In the genomic region with DNA sequence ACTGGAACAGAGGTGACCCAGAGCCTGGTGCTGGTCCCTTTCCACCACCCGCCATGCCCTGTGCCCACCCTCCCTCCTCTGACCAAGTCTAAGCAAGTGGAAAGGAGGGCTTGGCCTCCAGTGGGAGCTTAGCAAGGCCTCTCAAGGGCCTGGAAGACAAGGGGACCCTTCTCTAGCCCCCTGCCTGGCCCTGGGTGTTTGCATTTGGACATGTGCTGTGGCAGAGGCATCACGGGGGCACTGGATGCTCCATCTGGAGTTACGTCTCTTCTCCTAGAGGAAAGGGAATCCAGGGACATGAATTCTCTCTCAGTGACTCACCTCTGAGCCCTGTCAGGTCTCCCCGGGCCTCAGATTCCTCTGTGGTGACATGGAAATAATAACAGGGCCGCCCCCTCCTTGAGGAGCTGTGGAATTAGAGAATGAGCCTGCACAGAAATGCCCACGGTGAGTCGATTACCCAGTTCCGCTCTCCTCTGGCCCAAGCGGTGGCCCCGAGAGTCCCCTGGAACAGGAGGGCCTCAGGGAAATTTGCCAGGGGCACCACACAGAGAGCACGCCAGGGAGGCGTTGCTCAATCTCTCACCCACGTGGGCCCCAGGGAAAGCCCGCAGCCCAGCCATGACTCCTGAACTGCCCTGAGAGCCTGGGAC, we compare ENCODE assay signal across 9 cellular contexts.
DNase-seq lines count a peak whose midpoint lies in the region; ATAC-seq, FAIRE-seq and TF ChIP-seq lines count a peak whose summit lies in the region.
"Had no signal": no experiment of that assay in that cellular context is flagged by ENCODE, and none has a peak within 500 bp of the region (broad histone marks: within the 10 kb centered on the region; RNA-seq: fewer than 3 reads in every experiment).

No MANE protein-coding gene starts in this region.

- no peaks in the 10 kb centered on the region for H3K36me3 Mint-ChIP-seq in osteocyte (ENCODE audit: unreplicated experiment)
- H3K36me3 Mint-ChIP-seq: brain had no signal

- no peak overlapping the region for H2AFZ ChIP-seq in fibroblast of lung (ENCODE audit: low read length)

- no peaks in the 10 kb centered on the region for H3K36me3 ChIP-seq in fibroblast of lung (ENCODE audit: control insufficient read depth, insufficient read depth, low read length)

- H3K27me3 ChIP-seq in fibroblast of lung (ENCODE audit: control insufficient read depth, insufficient read depth, low read length): no peaks in the 10 kb centered on the region

- no peaks in the 10 kb centered on the region for H3K79me2 ChIP-seq in fibroblast of lung (ENCODE audit: control insufficient read depth, insufficient read depth, low read length)

- FAIRE-seq in GM12891 (lab: Jason Lieb, UNC): no peak

- TF ChIP-seq CTCF in NB4 (IDR thresholded peaks at IDR 0.05; ENCODE audit: low read depth, low read length) (no peak), fibroblast of lung (conservative IDR thresholded peaks at IDR 0.05 in 1 of 2, IDR thresholded peaks at IDR 0.05 in 1 of 2; ENCODE audit: low read depth in 1 of 2, low read length in 2 of 2) (no peak), osteocyte (IDR thresholded peaks at IDR 0.05) (no peak)

- TF ChIP-seq POLR2A in NB4 (IDR thresholded peaks at IDR 0.05; ENCODE audit: extremely low read depth, insufficient read length) (no peak), GM12891 (IDR thresholded peaks at IDR 0.05; ENCODE audit: low read depth, low read length) (no peak)

- peaks cover 13% of the 10 kb centered on the region for H3K4me1 ChIP-seq in fibroblast of lung (ENCODE audit: control insufficient read depth, extremely low read depth, insufficient read depth, low read length)

- no peak overlapping the region for H3K4me3 ChIP-seq in NB4 (ENCODE audit: low read depth, low read length)
- H3K4me3 ChIP-seq in fibroblast of lung (replicated peaks in 1 of 4; ENCODE audit: control extremely low read depth in 1 of 4, insufficient read depth in 1 of 4, low read depth in 3 of 4, low read length in 4 of 4): no peak overlapping the region

- DNase-seq in Caki2 (ENCODE audit: low read depth): peak; percentile 91
- DNase-seq in NB4 (ENCODE audit: low read depth): peak; percentile 76
- peak; percentile 85 to 95 for DNase-seq in fibroblast of lung (ENCODE audit: low read depth in 2 of 2)
- DNase-seq in osteocyte (ENCODE audit: extremely low spot score, unreplicated experiment): peak; percentile 88
- DNase-seq in DMS79 treated with DMSO at 0.1 percent for 48 hours (lab: John Stamatoyannopoulos, UW): no peak
- no peak for DNase-seq in GM12891 (ENCODE audit: insufficient read length, low spot score)

- in situ Hi-C loops in Caki2 (cut with HindIII; ENCODE audit: low pct_unique_long_range_greater_than_20kb, low sequenced_read_pairs): no loop called here

- H3K4me3 Mint-ChIP-seq in osteocyte (ENCODE audit: unreplicated experiment): no peak overlapping the region

- no peaks in the 10 kb centered on the region for H3K27me3 Mint-ChIP-seq in osteocyte (ENCODE audit: unreplicated experiment)

- H3K9me3 ChIP-seq in fibroblast of lung (ENCODE audit: control insufficient read depth, insufficient read depth, low read depth, low read length): no peaks in the 10 kb centered on the region

- H3K27ac Mint-ChIP-seq in osteocyte (ENCODE audit: unreplicated experiment): peak overlapping the region; percentile 89

- H3K4me1 Mint-ChIP-seq in osteocyte (ENCODE audit: unreplicated experiment): peaks cover 54% of the 10 kb centered on the region

- ATAC-seq in HG02678 (IDR thresholded peaks at IDR 0.05; ENCODE audit: unreplicated experiment) (no peak), HG03354 (IDR thresholded peaks at IDR 0.05; ENCODE audit: poor library complexity, severe bottlenecking, unreplicated experiment) (no peak)

- no peaks in the 10 kb centered on the region for H4K20me1 ChIP-seq in fibroblast of lung (ENCODE audit: control insufficient read depth, extremely low read depth, insufficient read depth, low read length)

- H3K9ac ChIP-seq in fibroblast of lung (ENCODE audit: insufficient read depth, low read length): no peak overlapping the region

- peak overlapping the region; percentile 17 for H3K4me2 ChIP-seq in fibroblast of lung (ENCODE audit: extremely low read depth, insufficient read depth, low read length)

- no peaks in the 10 kb centered on the region for H3K9me3 Mint-ChIP-seq in osteocyte (ENCODE audit: unreplicated experiment)

- peak overlapping the region; percentile 66 for H3K27ac ChIP-seq in fibroblast of lung (ENCODE audit: insufficient read depth, low read length)

TF ChIP-seq in GM12891, 5 proteins besides CTCF, POLR2A, EP300 and RAD21:
- no peak for TF ChIP-seq PAX5 (IDR thresholded peaks at IDR 0.05; ENCODE audit: insufficient read depth, low read length, severe bottlenecking)
- no peak for TF ChIP-seq POU2F2 (IDR thresholded peaks at IDR 0.05; ENCODE audit: low read depth, low read length)
- no peak for TF ChIP-seq SPI1 (IDR thresholded peaks at IDR 0.05; ENCODE audit: low read depth, low read length)
- no peak for TF ChIP-seq POLR2AphosphoS5 (IDR thresholded peaks at IDR 0.05; ENCODE audit: low read depth, low read length)
- no peak for TF ChIP-seq TAF1 (IDR thresholded peaks at IDR 0.05; ENCODE audit: low read depth, low read length)

Comparison
In these comparisons a context has a peak if more than half of its experiments do, and no peak if none do; other contexts are left out.
1. DNase-seq: peak in Caki2 (single experiment), NB4 (single experiment), fibroblast of lung (2 of 2) and osteocyte (single experiment); none in DMS79 treated with DMSO at 0.1 percent for 48 hours (single experiment) and GM12891 (single experiment).